In the genomic region with DNA sequence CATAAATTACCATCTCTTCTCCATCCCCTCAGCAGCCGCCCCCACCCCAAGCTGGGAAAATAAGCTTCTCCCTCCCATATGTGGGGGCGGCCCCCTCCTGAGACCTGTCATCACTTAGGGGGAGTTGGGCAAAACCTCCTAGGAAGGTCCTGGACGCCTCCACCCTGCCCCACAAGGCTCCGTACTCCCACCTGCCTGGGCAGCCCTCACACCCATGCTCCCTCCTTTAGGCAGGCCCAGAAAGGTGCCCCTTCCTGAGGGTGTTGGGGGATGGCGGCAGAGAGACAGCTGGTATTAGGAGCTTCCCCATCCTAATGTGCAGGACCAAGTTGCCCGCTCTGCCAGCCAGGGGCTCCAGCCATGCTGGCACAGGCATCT, we compare ENCODE assay signal across 1 cellular context.
TF ChIP-seq lines count a peak whose summit lies in the region.

No MANE protein-coding gene starts in this region.

TF ChIP-seq in HEK293, 187 proteins besides CTCF, POLR2A, EP300 and RAD21 (continued from another document):
- TF ChIP-seq, protein P1, sequence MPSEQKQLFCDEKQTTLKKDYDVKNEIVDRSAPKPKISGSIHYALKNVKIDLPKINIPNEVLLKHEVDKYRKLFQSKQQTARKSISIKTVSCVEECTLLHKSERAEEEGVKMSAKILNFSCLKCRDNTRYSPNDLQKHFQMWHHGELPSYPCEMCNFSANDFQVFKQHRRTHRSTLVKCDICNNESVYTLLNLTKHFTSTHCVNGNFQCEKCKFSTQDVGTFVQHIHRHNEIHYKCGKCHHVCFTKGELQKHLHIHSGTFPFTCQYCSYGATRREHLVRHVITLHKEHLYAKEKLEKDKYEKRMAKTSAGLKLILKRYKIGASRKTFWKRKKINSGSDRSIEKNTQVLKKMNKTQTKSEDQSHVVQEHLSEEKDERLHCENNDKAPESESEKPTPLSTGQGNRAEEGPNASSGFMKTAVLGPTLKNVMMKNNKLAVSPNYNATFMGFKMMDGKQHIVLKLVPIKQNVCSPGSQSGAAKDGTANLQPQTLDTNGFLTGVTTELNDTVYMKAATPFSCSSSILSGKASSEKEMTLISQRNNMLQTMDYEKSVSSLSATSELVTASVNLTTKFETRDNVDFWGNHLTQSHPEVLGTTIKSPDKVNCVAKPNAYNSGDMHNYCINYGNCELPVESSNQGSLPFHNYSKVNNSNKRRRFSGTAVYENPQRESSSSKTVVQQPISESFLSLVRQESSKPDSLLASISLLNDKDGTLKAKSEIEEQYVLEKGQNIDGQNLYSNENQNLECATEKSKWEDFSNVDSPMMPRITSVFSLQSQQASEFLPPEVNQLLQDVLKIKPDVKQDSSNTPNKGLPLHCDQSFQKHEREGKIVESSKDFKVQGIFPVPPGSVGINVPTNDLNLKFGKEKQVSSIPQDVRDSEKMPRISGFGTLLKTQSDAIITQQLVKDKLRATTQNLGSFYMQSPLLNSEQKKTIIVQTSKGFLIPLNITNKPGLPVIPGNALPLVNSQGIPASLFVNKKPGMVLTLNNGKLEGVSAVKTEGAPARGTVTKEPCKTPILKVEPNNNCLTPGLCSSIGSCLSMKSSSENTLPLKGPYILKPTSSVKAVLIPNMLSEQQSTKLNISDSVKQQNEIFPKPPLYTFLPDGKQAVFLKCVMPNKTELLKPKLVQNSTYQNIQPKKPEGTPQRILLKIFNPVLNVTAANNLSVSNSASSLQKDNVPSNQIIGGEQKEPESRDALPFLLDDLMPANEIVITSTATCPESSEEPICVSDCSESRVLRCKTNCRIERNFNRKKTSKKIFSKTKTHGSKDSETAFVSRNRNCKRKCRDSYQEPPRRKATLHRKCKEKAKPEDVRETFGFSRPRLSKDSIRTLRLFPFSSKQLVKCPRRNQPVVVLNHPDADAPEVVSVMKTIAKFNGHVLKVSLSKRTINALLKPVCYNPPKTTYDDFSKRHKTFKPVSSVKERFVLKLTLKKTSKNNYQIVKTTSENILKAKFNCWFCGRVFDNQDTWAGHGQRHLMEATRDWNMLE (tag by site-specific recombination; conservative IDR thresholded peaks at IDR 0.05; ENCODE audit: low read depth), result no peak
- TF ChIP-seq ZSCAN30 (tag by site-specific recombination; IDR thresholded peaks at IDR 0.05) (no peak), ZNF621 (tag by site-specific recombination; IDR thresholded peaks at IDR 0.05) (no peak), ZNF677 (tag by site-specific recombination; IDR thresholded peaks at IDR 0.05) (no peak), MEIS1 (CRISPR knock-in tag; IDR thresholded peaks at IDR 0.05; ENCODE audit: borderline replicate concordance) (no peak), ZNF473 (tag by site-specific recombination; IDR thresholded peaks at IDR 0.05) (no peak), SCRT1 (tag by site-specific recombination; IDR thresholded peaks at IDR 0.05; ENCODE audit: borderline replicate concordance) (no peak), GLIS1 (tag by site-specific recombination; IDR thresholded peaks at IDR 0.05) (peak; percentile 90), GLIS2 (tag by site-specific recombination; IDR thresholded peaks at IDR 0.05) (peak; percentile 39; the same call in 1 of the 2 replicates), YY1 (tag by site-specific recombination; IDR thresholded peaks at IDR 0.05) (no peak), ZIC2 (tag by site-specific recombination; IDR thresholded peaks at IDR 0.05) (peak; percentile 84), ZNF555 (tag by site-specific recombination; conservative IDR thresholded peaks at IDR 0.05) (no peak), ZNF133 (tag by site-specific recombination; IDR thresholded peaks at IDR 0.05) (no peak), ZNF211 (tag by site-specific recombination; IDR thresholded peaks at IDR 0.05; ENCODE audit: low read depth) (no peak), ZNF2 (tag by site-specific recombination; IDR thresholded peaks at IDR 0.05) (no peak), ZFHX2 (tag by site-specific recombination; conservative IDR thresholded peaks at IDR 0.05) (peak; percentile 100), ZNF707 (tag by site-specific recombination; IDR thresholded peaks at IDR 0.05) (no peak), ZNF571 (tag by site-specific recombination; IDR thresholded peaks at IDR 0.05) (no peak), ZNF423 (tag by site-specific recombination; IDR thresholded peaks at IDR 0.05) (no peak)
- TF ChIP-seq, protein P2, sequence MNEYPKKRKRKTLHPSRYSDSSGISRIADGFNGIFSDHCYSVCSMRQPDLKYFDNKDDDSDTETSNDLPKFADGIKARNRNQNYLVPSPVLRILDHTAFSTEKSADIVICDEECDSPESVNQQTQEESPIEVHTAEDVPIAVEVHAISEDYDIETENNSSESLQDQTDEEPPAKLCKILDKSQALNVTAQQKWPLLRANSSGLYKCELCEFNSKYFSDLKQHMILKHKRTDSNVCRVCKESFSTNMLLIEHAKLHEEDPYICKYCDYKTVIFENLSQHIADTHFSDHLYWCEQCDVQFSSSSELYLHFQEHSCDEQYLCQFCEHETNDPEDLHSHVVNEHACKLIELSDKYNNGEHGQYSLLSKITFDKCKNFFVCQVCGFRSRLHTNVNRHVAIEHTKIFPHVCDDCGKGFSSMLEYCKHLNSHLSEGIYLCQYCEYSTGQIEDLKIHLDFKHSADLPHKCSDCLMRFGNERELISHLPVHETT (tag by site-specific recombination; IDR thresholded peaks at IDR 0.05), result no peak
- TF ChIP-seq, protein P3, sequence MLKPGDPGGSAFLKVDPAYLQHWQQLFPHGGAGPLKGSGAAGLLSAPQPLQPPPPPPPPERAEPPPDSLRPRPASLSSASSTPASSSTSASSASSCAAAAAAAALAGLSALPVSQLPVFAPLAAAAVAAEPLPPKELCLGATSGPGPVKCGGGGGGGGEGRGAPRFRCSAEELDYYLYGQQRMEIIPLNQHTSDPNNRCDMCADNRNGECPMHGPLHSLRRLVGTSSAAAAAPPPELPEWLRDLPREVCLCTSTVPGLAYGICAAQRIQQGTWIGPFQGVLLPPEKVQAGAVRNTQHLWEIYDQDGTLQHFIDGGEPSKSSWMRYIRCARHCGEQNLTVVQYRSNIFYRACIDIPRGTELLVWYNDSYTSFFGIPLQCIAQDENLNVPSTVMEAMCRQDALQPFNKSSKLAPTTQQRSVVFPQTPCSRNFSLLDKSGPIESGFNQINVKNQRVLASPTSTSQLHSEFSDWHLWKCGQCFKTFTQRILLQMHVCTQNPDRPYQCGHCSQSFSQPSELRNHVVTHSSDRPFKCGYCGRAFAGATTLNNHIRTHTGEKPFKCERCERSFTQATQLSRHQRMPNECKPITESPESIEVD (tag by site-specific recombination; IDR thresholded peaks at IDR 0.05), result no peak
- TF ChIP-seq, protein P4, sequence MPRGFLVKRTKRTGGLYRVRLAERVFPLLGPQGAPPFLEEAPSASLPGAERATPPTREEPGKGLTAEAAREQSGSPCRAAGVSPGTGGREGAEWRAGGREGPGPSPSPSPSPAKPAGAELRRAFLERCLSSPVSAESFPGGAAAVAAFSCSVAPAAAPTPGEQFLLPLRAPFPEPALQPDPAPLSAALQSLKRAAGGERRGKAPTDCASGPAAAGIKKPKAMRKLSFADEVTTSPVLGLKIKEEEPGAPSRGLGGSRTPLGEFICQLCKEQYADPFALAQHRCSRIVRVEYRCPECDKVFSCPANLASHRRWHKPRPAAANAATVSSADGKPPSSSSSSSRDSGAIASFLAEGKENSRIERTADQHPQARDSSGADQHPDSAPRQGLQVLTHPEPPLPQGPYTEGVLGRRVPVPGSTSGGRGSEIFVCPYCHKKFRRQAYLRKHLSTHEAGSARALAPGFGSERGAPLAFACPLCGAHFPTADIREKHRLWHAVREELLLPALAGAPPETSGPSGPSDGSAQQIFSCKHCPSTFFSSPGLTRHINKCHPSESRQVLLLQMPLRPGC (tag by site-specific recombination; IDR thresholded peaks at IDR 0.05), result no peak
- TF ChIP-seq, protein P5, sequence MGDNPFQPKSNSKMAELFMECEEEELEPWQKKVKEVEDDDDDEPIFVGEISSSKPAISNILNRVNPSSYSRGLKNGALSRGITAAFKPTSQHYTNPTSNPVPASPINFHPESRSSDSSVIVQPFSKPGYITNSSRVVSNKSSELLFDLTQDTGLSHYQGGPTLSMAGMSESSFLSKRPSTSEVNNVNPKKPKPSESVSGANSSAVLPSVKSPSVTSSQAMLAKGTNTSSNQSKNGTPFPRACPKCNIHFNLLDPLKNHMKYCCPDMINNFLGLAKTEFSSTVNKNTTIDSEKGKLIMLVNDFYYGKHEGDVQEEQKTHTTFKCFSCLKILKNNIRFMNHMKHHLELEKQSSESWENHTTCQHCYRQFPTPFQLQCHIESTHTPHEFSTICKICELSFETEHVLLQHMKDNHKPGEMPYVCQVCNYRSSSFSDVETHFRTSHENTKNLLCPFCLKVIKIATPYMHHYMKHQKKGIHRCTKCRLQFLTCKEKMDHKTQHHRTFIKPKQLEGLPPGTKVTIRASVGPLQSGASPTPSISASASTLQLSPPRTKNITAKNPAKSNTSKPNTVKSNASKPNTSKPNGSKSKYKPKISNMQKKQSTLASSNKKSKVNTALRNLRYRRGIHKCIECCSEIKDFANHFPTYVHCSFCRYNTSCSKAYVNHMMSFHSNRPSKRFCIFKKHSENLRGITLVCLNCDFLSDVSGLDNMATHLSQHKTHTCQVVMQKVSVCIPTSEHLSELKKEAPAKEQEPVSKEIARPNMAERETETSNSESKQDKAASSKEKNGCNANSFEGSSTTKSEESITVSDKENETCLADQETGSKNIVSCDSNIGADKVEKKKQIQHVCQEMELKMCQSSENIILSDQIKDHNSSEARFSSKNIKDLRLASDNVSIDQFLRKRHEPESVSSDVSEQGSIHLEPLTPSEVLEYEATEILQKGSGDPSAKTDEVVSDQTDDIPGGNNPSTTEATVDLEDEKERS (tag by site-specific recombination; IDR thresholded peaks at IDR 0.05), result no peak
- TF ChIP-seq, protein P6, sequence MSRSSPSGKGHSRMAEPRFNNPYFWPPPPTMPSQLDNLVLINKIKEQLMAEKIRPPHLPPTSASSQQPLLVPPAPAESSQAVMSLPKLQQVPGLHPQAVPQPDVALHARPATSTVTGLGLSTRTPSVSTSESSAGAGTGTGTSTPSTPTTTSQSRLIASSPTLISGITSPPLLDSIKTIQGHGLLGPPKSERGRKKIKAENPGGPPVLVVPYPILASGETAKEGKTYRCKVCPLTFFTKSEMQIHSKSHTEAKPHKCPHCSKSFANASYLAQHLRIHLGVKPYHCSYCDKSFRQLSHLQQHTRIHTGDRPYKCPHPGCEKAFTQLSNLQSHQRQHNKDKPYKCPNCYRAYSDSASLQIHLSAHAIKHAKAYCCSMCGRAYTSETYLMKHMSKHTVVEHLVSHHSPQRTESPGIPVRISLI (tag by site-specific recombination; IDR thresholded peaks at IDR 0.05), result no peak
- TF ChIP-seq, protein P7, sequence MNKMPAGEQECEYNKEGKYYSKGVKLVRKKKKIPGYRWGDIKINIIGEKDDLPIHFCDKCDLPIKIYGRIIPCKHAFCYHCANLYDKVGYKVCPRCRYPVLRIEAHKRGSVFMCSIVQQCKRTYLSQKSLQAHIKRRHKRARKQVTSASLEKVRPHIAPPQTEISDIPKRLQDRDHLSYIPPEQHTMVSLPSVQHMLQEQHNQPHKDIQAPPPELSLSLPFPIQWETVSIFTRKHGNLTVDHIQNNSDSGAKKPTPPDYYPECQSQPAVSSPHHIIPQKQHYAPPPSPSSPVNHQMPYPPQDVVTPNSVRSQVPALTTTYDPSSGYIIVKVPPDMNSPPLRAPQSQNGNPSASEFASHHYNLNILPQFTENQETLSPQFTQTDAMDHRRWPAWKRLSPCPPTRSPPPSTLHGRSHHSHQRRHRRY (tag by site-specific recombination; IDR thresholded peaks at IDR 0.05), result no peak
- TF ChIP-seq, protein P8, sequence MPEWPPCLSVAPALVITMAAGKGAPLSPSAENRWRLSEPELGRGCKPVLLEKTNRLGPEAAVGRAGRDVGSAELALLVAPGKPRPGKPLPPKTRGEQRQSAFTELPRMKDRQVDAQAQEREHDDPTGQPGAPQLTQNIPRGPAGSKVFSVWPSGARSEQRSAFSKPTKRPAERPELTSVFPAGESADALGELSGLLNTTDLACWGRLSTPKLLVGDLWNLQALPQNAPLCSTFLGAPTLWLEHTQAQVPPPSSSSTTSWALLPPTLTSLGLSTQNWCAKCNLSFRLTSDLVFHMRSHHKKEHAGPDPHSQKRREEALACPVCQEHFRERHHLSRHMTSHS (tag by site-specific recombination; IDR thresholded peaks at IDR 0.05), result no peak
- TF ChIP-seq, protein P9, sequence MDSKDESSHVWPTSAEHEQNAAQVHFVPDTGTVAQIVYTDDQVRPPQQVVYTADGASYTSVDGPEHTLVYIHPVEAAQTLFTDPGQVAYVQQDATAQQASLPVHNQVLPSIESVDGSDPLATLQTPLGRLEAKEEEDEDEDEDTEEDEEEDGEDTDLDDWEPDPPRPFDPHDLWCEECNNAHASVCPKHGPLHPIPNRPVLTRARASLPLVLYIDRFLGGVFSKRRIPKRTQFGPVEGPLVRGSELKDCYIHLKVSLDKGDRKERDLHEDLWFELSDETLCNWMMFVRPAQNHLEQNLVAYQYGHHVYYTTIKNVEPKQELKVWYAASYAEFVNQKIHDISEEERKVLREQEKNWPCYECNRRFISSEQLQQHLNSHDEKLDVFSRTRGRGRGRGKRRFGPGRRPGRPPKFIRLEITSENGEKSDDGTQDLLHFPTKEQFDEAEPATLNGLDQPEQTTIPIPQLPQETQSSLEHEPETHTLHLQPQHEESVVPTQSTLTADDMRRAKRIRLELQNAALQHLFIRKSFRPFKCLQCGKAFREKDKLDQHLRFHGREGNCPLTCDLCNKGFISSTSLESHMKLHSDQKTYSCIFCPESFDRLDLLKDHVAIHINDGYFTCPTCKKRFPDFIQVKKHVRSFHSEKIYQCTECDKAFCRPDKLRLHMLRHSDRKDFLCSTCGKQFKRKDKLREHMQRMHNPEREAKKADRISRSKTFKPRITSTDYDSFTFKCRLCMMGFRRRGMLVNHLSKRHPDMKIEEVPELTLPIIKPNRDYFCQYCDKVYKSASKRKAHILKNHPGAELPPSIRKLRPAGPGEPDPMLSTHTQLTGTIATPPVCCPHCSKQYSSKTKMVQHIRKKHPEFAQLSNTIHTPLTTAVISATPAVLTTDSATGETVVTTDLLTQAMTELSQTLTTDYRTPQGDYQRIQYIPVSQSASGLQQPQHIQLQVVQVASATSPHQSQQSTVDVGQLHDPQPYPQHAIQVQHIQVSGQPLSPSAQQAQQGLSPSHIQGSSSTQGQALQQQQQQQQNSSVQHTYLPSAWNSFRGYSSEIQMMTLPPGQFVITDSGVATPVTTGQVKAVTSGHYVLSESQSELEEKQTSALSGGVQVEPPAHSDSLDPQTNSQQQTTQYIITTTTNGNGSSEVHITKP (tag by site-specific recombination; IDR thresholded peaks at IDR 0.05), result no peak
- TF ChIP-seq, protein P10, sequence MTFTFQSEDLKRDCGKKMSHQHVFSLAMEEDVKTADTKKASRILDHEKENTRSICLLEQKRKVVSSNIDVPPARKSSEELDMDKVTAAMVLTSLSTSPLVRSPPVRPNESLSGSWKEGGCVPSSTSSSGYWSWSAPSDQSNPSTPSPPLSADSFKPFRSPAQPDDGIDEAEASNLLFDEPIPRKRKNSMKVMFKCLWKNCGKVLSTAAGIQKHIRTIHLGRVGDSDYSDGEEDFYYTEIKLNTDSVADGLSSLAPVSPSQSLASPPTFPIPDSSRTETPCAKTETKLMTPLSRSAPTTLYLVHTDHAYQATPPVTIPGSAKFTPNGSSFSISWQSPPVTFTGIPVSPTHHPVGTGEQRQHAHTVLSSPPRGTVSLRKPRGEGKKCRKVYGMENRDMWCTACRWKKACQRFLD (tag by site-specific recombination; IDR thresholded peaks at IDR 0.05), result no peak
TF ChIP-seq in HEK293: peak in this region for 6.
